21 cellular contexts compared by ENCODE assay signal in the genomic region with DNA sequence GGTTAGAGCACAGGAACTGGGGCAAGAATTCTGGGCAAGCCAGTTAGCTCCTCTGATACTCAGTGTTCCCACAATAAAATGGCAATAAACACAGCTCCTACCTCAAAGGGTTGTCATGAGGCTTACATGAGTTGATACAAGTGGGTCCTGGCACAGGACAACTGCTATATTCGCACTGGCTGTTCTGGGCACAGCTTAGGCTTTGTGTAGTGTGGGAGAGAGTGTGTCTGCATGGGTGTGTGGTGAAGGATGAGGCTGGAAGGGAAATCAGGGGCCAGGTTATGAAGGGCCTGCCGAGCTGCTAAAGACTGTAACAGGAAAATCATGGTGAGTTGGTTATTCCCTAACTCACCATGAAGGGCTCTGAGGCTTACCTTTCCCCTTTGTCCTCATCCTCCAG. TPM values are rescaled to one million over a fixed set of nuclear protein-coding genes. Genes with fewer than 3 reads are reported as not detected.
"Had no signal": no experiment of that assay in that cellular context is flagged by ENCODE, and none has a peak within 500 bp of the region (broad histone marks: within the 10 kb centered on the region; RNA-seq: fewer than 3 reads in every experiment).

No MANE protein-coding gene starts in this region.

- H3K27ac Mint-ChIP-seq: activated B cell treated with CpG ODN at 0.5 μM for 24 hours; activated CD8-positive, alpha-beta T cell treated with anti-CD3 and anti-CD28 coated beads, Interleukin-2, amount 10 ng/mL, durations not matched to agents 7 days and 5 days; activated naive CD4-positive, alpha-beta T cell treated with anti-CD3 and anti-CD28 coated beads, Interleukin-2, amount 10 ng/mL, durations not matched to agents 7 days and 5 days; activated T-helper 2 cell treated with anti-CD3 and anti-CD28 coated beads, Interferon-gamma antibody, Interleukin-2, Interleukin-4, amounts not matched to agents 10 μg/mL and 5 μg/mL and 100 μg/mL, durations not matched to agents 14 hours and 24 hours and 36 hours; memory B cell; nephron had no signal

- DNase-seq: activated B cell treated with CpG ODN at 0.5 μM for 24 hours; activated CD4-positive, alpha-beta T cell treated with anti-CD3 and anti-CD28 coated beads for 48 hours; activated CD8-positive, alpha-beta T cell treated with anti-CD3 and anti-CD28 coated beads, Interleukin-2, amount 10 ng/mL, durations not matched to agents 7 days and 5 days; activated naive CD4-positive, alpha-beta T cell treated with anti-CD3 and anti-CD28 coated beads, Interleukin-2, amount 10 ng/mL, durations not matched to agents 7 days and 5 days; left lung; occipital lobe; right lobe of liver; stimulated activated CD4-positive, alpha-beta T cell treated with anti-CD3 and anti-CD28 coated beads, Interleukin-4, amount 100 ng/mL, for 4 hours; stimulated activated naive CD4-positive, alpha-beta T cell treated with Interleukin-2 at 50 U/mL for 16 hours; testis; upper lobe of left lung had no signal

- H3K4me3 Mint-ChIP-seq: activated B cell treated with CpG ODN at 0.5 μM for 24 hours; activated CD8-positive, alpha-beta T cell treated with anti-CD3 and anti-CD28 coated beads, Interleukin-2, amount 10 ng/mL, durations not matched to agents 7 days and 5 days; activated naive CD4-positive, alpha-beta T cell treated with anti-CD3 and anti-CD28 coated beads, Interleukin-2, amount 10 ng/mL, durations not matched to agents 7 days and 5 days; memory B cell; nephron had no signal

- H2AFZ ChIP-seq: hepatocyte had no signal

- H3K27me3 ChIP-seq: cardiac muscle cell, hepatocyte, left lung, right lobe of liver, testis, upper lobe of left lung had no signal

- H3K4me1 ChIP-seq: testis, upper lobe of left lung had no signal

- H3K4me3 ChIP-seq: cardiac muscle cell, hepatocyte, left lung, right lobe of liver, smooth muscle cell, testis, upper lobe of left lung had no signal

- H3K27me3 Mint-ChIP-seq: activated B cell treated with CpG ODN at 0.5 μM for 24 hours, progenitor cell of endocrine pancreas had no signal

- H3K4me2 ChIP-seq: hepatocyte, smooth muscle cell had no signal

- H3K9me3 Mint-ChIP-seq: activated B cell treated with CpG ODN at 0.5 μM for 24 hours; activated naive CD4-positive, alpha-beta T cell treated with anti-CD3 and anti-CD28 coated beads, Interleukin-2, amount 10 ng/mL, durations not matched to agents 7 days and 5 days; activated T-helper 2 cell treated with anti-CD3 and anti-CD28 coated beads, Interferon-gamma antibody, Interleukin-2, Interleukin-4, amounts not matched to agents 10 μg/mL and 5 μg/mL and 100 μg/mL, durations not matched to agents 14 hours and 24 hours and 36 hours; memory B cell; nephron had no signal

- H3K27ac ChIP-seq: cardiac muscle cell, hepatocyte, left lung, right lobe of liver, testis, upper lobe of left lung had no signal

- H3K9me3 ChIP-seq: left lung, right lobe of liver, testis, upper lobe of left lung had no signal

- ATAC-seq: activated CD8-positive, alpha-beta T cell treated with anti-CD3 and anti-CD28 coated beads, Interleukin-2, amount 10 ng/mL, durations not matched to agents 7 days and 5 days; esophagus mucosa; left lung had no signal

RNA-seq across cellular contexts. Expression of a gene that starts 19.8 kb away (rescaled TPM):
- total RNA-seq: activated B cell treated with CpG ODN at 0.5 μM for 24 hours; activated CD8-positive, alpha-beta T cell treated with anti-CD3 and anti-CD28 coated beads, Interleukin-2, amount 10 ng/mL, durations not matched to agents 7 days and 5 days; activated T-helper 2 cell treated with anti-CD3 and anti-CD28 coated beads, Interferon-gamma antibody, Interleukin-2, Interleukin-4, amounts not matched to agents 10 μg/mL and 5 μg/mL and 100 μg/mL, durations not matched to agents 14 hours and 24 hours and 36 hours; cardiac muscle cell; esophagus mucosa; hepatocyte; left lung; occipital lobe; right lobe of liver; smooth muscle cell; T-helper 2 cell treated with Interferon-gamma antibody and Interleukin-4, amounts not matched to agents 100 ng/mL and 5 ng/mL, for 36 hours; upper lobe of left lung had no signal
- polyA plus RNA-seq: cardiac muscle cell, hepatocyte, keratinocyte, smooth muscle cell had no signal
